In the genomic region with DNA sequence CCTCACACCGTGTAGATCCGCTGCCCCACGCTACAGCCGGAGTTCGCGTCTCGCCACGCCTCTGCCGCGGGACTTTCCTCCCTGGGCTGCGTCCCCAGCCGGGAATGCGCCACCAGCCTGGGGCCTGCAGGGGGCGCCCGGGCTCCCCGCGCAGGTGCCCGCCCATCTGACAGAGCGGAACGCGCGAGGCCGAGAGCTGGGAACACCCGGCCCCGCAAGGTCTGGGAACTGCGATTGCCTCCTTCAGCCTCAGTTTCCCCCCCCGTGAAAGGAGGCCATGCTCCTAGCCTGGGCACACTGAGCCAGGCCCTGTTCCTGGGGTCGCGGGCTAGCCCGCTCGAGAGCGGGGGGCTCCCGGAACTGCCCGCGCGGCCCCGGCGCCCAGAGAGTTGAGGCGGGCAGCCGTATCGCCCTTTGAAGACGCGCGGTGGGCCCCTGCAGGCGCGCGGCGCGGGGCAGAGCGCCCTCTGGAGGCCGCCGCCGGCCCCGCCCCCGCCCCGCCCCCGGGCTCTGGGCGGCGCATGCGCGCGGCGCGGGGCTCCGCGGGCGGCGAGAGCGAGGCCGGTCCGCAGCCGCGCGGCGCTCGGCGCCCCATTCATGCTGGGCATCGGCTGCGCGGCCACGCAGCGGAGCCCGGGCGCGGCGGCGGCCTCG, we compare ENCODE assay signal across 8 cellular contexts. TPM values are rescaled to one million over a fixed set of nuclear protein-coding genes. Genes with fewer than 3 reads are reported as not detected.
DNase-seq lines count a peak whose midpoint lies in the region; ATAC-seq, FAIRE-seq and TF ChIP-seq lines count a peak whose summit lies in the region.

TSS of gene PLXNA1 (plus strand) at position 594 of the 654 bp plus-strand sequence. CDS start 5,479 bp downstream, outside the sequence.

- TF ChIP-seq CTCF in GM06990 (IDR thresholded peaks at IDR 0.05; ENCODE audit: insufficient read depth, low read length, poor library complexity, severe bottlenecking) = peak; percentile 97
- TF ChIP-seq CTCF in tibial nerve (IDR thresholded peaks at IDR 0.05) = peak; percentile 74 to 96 (median 94)

- WGBS in trophoblast cell (ENCODE audit: extremely low coverage, insufficient coverage, insufficient read length) = no CpG with 5 or more reads among the region's 88 CpGs
- 1% methylated on average over 41 of the region's 88 CpGs; no CpG with 5 or more reads in 1 of the 2 donors for whole genome bisulfite sequencing in tibial nerve, 2 donors

- H4K12ac ChIP-seq in trophoblast cell (ENCODE audit: low read depth, low read length) = peak within 1 kb of the TSS; percentile 69

- peak within 1 kb of the TSS; percentile 77 for H3K14ac ChIP-seq in trophoblast cell (ENCODE audit: low read length)

- H3K79me2 ChIP-seq in trophoblast cell (ENCODE audit: control insufficient read depth, insufficient read depth, low read length, poor library complexity) = peaks cover 14% of the 10 kb centered on the region

- H3K4me2 ChIP-seq in trophoblast cell (ENCODE audit: low read length) = peak within 1 kb of the TSS; percentile 88

- H3K4me1 ChIP-seq in trophoblast cell (ENCODE audit: control insufficient read depth in 1 of 2, insufficient read depth in 2 of 2, low read length in 2 of 2) (peaks cover 5 to 13% of the 10 kb centered on the region in 2 experiments), tibial nerve (peaks cover 0 to 48% (median 26%) of the 10 kb centered on the region in 4 donors)

- peak within 1 kb of the TSS; percentile 54 for H2BK120ac ChIP-seq in trophoblast cell (ENCODE audit: insufficient read depth, low read length, poor library complexity)

- TF ChIP-seq POLR2A in H54 (IDR thresholded peaks at IDR 0.05; ENCODE audit: low read depth, low read length) (peak; percentile 78), tibial nerve (IDR thresholded peaks at IDR 0.05) (no peak)

- no peak within 1 kb of the TSS for H3K23ac ChIP-seq in trophoblast cell (ENCODE audit: low read length)

- peak within 1 kb of the TSS; percentile 88 for H3K4me3 Mint-ChIP-seq in activated naive CD4-positive, alpha-beta T cell treated with anti-CD3 and anti-CD28 coated beads, Interleukin-2, amount 50 U/mL, for 24 hours

- H3K9me3 ChIP-seq in trophoblast cell (ENCODE audit: insufficient read depth, low read depth, low read length) (peaks cover 5% of the 10 kb centered on the region), tibial nerve (no peaks in the 10 kb centered on the region)

- H3K36me3 Mint-ChIP-seq in activated naive CD4-positive, alpha-beta T cell treated with anti-CD3 and anti-CD28 coated beads, Interleukin-2, amount 50 U/mL, for 24 hours = no peaks in the 10 kb centered on the region

- TF ChIP-seq EP300 in tibial nerve (IDR thresholded peaks at IDR 0.05) = peak in 1 of 2 donors; percentile 32

- peaks cover 14% of the 10 kb centered on the region for H3K79me1 ChIP-seq in trophoblast cell (ENCODE audit: low read length)

- H2BK5ac ChIP-seq in trophoblast cell (ENCODE audit: low read depth, low read length, poor library complexity) = peak within 1 kb of the TSS; percentile 48

- peaks cover 7% of the 10 kb centered on the region for H3K27me3 Mint-ChIP-seq in activated naive CD4-positive, alpha-beta T cell treated with anti-CD3 and anti-CD28 coated beads, Interleukin-2, amount 50 U/mL, for 24 hours

- H3K27me3 ChIP-seq in GM06990 (replicated peaks; ENCODE audit: control insufficient read depth, insufficient read depth, low read length) (no peaks in the 10 kb centered on the region; the same call in none of the 2 replicates), trophoblast cell (ENCODE audit: insufficient read depth, low read length) (no peaks in the 10 kb centered on the region), tibial nerve (no peaks in the 10 kb centered on the region)

- peak within 1 kb of the TSS; percentile 73 for H3K18ac ChIP-seq in trophoblast cell (ENCODE audit: low read length)

- peak within 1 kb of the TSS; percentile 31 for H2AK5ac ChIP-seq in trophoblast cell (ENCODE audit: low read length)

- peak within 1 kb of the TSS; percentile 75 for H2BK12ac ChIP-seq in trophoblast cell (ENCODE audit: low read length)

- H3K36me3 ChIP-seq in GM06990 (ENCODE audit: control insufficient read depth, insufficient read depth, low read length) (no peaks in the 10 kb centered on the region), trophoblast cell (ENCODE audit: control insufficient read depth in 1 of 2, insufficient read depth in 2 of 2, low read length in 2 of 2) (no peaks in the 10 kb centered on the region), tibial nerve (no peaks in the 10 kb centered on the region)

- no peaks in the 10 kb centered on the region for H3K9me3 Mint-ChIP-seq in activated naive CD4-positive, alpha-beta T cell treated with anti-CD3 and anti-CD28 coated beads, Interleukin-2, amount 50 U/mL, for 24 hours

- H3K4ac ChIP-seq in trophoblast cell (ENCODE audit: low read depth, low read length) = peak within 1 kb of the TSS; percentile 81

- H3K27ac Mint-ChIP-seq in activated naive CD4-positive, alpha-beta T cell treated with anti-CD3 and anti-CD28 coated beads, Interleukin-2, amount 50 U/mL, for 24 hours = peak within 1 kb of the TSS; percentile 93

- H3K9ac ChIP-seq in trophoblast cell (ENCODE audit: low read length) = peak within 1 kb of the TSS; percentile 72

- H3K27ac ChIP-seq in trophoblast cell (ENCODE audit: low read depth, low read length) (no peak within 1 kb of the TSS), tibial nerve (peak within 1 kb of the TSS; percentile 53 to 85 (median 78))

- peak; percentile 91 for DNase-seq in GM06990 (ENCODE audit: extremely low read depth, insufficient read length)
- peak; percentile 91 for DNase-seq in H54 (ENCODE audit: insufficient read length, low spot score)
- peak; percentile 88 for DNase-seq in LoVo (ENCODE audit: low spot score)
- DNase-seq in Right ventricle myocardium inferior (ENCODE audit: missing footprints) = peak; percentile 90
- DNase-seq in trophoblast cell = peak; percentile 75 to 89
- peak; percentile 38 to 60 for DNase-seq in tibial nerve (ENCODE audit: low spot score in 2 of 2)

- peak within 1 kb of the TSS; percentile 69 for H4K91ac ChIP-seq in trophoblast cell (ENCODE audit: low read depth, low read length)

- intact Hi-C loops in Right ventricle myocardium inferior (cut with DNase I) = loop anchor here (1.0 to 10.0 kb wide), 5 partner anchors 195 to 562 kb away; no protein-coding TSS in a partner anchor

- peak; percentile 80 for ATAC-seq in SK-N-SH treated with all-trans-retinoic acid at 6 μM for 48 hours
- ATAC-seq in Right ventricle myocardium inferior = peak; percentile 83

- H4K8ac ChIP-seq in trophoblast cell (ENCODE audit: low read depth, low read length) = peak within 1 kb of the TSS; percentile 88

- H2AFZ ChIP-seq in trophoblast cell (ENCODE audit: insufficient read depth, low read length, poor library complexity) = peak within 1 kb of the TSS; percentile 77

- FAIRE-seq in H54 (lab: Jason Lieb, UNC) = no peak

- H3K4me1 Mint-ChIP-seq in activated naive CD4-positive, alpha-beta T cell treated with anti-CD3 and anti-CD28 coated beads, Interleukin-2, amount 50 U/mL, for 24 hours = peaks cover 9% of the 10 kb centered on the region

- peak within 1 kb of the TSS; percentile 62 for H3K4me3 ChIP-seq in GM06990 (replicated peaks; ENCODE audit: low read depth, low read length)
- peak within 1 kb of the TSS; percentile 86 for H3K4me3 ChIP-seq in trophoblast cell (ENCODE audit: low read depth, low read length)
- H3K4me3 ChIP-seq in tibial nerve = peak within 1 kb of the TSS; percentile 60 to 79 (median 72)

TF ChIP-seq in SK-N-SH treated with all-trans-retinoic acid at 6 μM for 48 hours, 23 proteins besides CTCF, POLR2A, EP300 and RAD21 (continues in another document):
- no peak for TF ChIP-seq SNAI2 (CRISPR knock-in tag; IDR thresholded peaks at IDR 0.05)
- peak; percentile 74; the same call in 1 of the 2 replicates for TF ChIP-seq PATZ1 (CRISPR knock-in tag; IDR thresholded peaks at IDR 0.05; ENCODE audit: borderline replicate concordance)
- TF ChIP-seq ESRRG (CRISPR knock-in tag; IDR thresholded peaks at IDR 0.05) = peak; percentile 60; the same call in 1 of the 2 replicates
- TF ChIP-seq, protein P1, sequence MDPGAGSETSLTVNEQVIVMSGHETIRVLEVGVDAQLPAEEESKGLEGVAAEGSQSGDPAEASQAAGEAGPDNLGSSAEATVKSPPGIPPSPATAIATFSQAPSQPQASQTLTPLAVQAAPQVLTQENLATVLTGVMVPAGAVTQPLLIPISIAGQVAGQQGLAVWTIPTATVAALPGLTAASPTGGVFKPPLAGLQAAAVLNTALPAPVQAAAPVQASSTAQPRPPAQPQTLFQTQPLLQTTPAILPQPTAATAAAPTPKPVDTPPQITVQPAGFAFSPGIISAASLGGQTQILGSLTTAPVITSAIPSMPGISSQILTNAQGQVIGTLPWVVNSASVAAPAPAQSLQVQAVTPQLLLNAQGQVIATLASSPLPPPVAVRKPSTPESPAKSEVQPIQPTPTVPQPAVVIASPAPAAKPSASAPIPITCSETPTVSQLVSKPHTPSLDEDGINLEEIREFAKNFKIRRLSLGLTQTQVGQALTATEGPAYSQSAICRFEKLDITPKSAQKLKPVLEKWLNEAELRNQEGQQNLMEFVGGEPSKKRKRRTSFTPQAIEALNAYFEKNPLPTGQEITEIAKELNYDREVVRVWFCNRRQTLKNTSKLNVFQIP (CRISPR knock-in tag; IDR thresholded peaks at IDR 0.05; ENCODE audit: borderline replicate concordance, low read depth) = peak; percentile 37; the same call in 1 of the 2 replicates
- no peak for TF ChIP-seq RARB (CRISPR knock-in tag; IDR thresholded peaks at IDR 0.05)
- peak; percentile 37; the same call in 1 of the 2 replicates for TF ChIP-seq TCF4 (CRISPR knock-in tag; IDR thresholded peaks at IDR 0.05; ENCODE audit: borderline replicate concordance)
- TF ChIP-seq ZNF565 (CRISPR knock-in tag; conservative IDR thresholded peaks at IDR 0.05; ENCODE audit: low read depth) = no peak
- no peak for TF ChIP-seq PPARA (CRISPR knock-in tag; IDR thresholded peaks at IDR 0.05; ENCODE audit: borderline replicate concordance)
- peak; percentile 85 for TF ChIP-seq ZFP3 (CRISPR knock-in tag; IDR thresholded peaks at IDR 0.05)

RNA-seq across cellular contexts. Expression of gene PLXNA1, which starts in this region (rescaled TPM):
- total RNA-seq in Right ventricle myocardium inferior (29.6 TPM), tibial nerve (10 to 100 TPM; 39.1 to 51.3 (median 39.9) TPM)
- 32.2 and 33.7 TPM in 2 replicates for polyA plus RNA-seq in trophoblast cell (2013)
